ENCODE assay signal across 8 cellular contexts in the genomic region with DNA sequence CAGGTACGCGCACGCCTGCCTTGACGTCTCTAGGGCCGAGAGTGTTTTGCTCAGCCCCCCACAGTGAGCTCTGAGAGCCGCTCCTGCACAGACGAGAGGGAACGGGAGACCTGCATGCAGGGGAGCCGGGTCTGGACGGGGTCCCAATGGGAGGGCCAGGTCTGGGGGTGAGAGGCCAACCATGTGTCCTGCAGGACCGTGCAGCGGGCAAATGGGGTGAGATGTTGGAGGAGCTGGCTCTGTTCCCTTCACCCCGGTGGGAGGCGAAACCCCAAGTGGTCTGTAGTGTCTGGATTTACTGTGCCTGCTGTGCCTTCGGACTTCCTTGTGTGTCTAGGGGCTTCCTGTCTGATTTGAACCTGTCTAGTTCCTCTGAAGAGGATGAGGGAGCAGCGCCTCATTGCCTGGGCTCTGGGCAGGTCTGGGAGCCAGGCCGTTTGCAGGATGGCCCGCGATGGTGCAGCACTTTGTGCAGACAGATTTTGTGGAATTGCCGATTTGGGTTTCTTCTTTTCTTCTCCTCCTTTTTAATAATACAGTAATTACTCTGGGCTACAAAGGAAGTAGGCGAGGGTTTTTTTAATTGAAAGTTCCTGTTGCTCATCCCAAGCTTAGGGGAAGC. TPM values are rescaled to one million over a fixed set of nuclear protein-coding genes. Genes with fewer than 3 reads are reported as not detected.
DNase-seq lines count a peak whose midpoint lies in the region; ATAC-seq and TF ChIP-seq lines count a peak whose summit lies in the region.

No MANE protein-coding gene starts in this region.

- H3K27me3 ChIP-seq in SJSA1 (replicated peaks) (no peaks in the 10 kb centered on the region), gastrocnemius medialis (no peaks in the 10 kb centered on the region)

- in situ Hi-C loops in gastrocnemius medialis (cut with MboI; ENCODE audit: low sequenced_read_pairs in 4 of 4): no loop called here

- no peak for TF ChIP-seq POLR2A in gastrocnemius medialis (IDR thresholded peaks at IDR 0.05)

- no peak for ATAC-seq in gastrocnemius medialis
- no peak for ATAC-seq in GM18873 (IDR thresholded peaks at IDR 0.05; ENCODE audit: low FRiP score, unreplicated experiment)

- H3K9me3 ChIP-seq in SJSA1 (replicated peaks): no peaks in the 10 kb centered on the region
- no peaks in the 10 kb centered on the region for H3K9me3 ChIP-seq in gastrocnemius medialis

- H3K4me1 ChIP-seq in SJSA1 (replicated peaks): peaks cover 23% of the 10 kb centered on the region
- H3K4me1 ChIP-seq in gastrocnemius medialis: peaks cover 21 to 34% of the 10 kb centered on the region in 2 donors

- H3K36me3 ChIP-seq in SJSA1 (peaks cover 12% of the 10 kb centered on the region), gastrocnemius medialis (no peaks in the 10 kb centered on the region)

- no peak overlapping the region for H3K27ac ChIP-seq in SJSA1
- peak overlapping the region; percentile 81 to 98 (median 89) for H3K27ac ChIP-seq in gastrocnemius medialis

- no peak for TF ChIP-seq CTCF in fibroblast of mammary gland (conservative IDR thresholded peaks at IDR 0.05; ENCODE audit: control insufficient read depth, insufficient read depth, low read depth, low read length)
- no peak for TF ChIP-seq CTCF in gastrocnemius medialis (IDR thresholded peaks at IDR 0.05 in 4 of 5, conservative IDR thresholded peaks at IDR 0.05 in 1 of 5)

- H3K4me3 ChIP-seq in SJSA1: peak overlapping the region; percentile 99
- H3K4me3 ChIP-seq in fibroblast of mammary gland (ENCODE audit: control insufficient read depth, low read depth, low read length): peak overlapping the region; percentile 76
- peak overlapping the region; percentile 67 to 86 (median 76) for H3K4me3 ChIP-seq in gastrocnemius medialis

- DNase-seq in NCI-H1417 (lab: John Stamatoyannopoulos, UW): peak in 2 of 3 experiments; percentile 12 to 44
- no peak for DNase-seq in NCI-H1417 treated with DMSO at 0.1 percent for 48 hours (lab: John Stamatoyannopoulos, UW)
- no peak for DNase-seq in SJSA1 (ENCODE audit: low read depth in 1 of 2, low spot score in 2 of 2)
- DNase-seq in fibroblast of mammary gland (ENCODE audit: low read depth): no peak
- DNase-seq in gastrocnemius medialis: no peak
- DNase-seq in NCI-H526 (lab: John Stamatoyannopoulos, UW): no peak
- DNase-seq in SK-N-DZ (ENCODE audit: low spot score): no peak

- intact Hi-C loops in gastrocnemius medialis (cut with DNase I; ENCODE audit: low total_unique reads): no loop called here

RNA-seq across cellular contexts. Expression of a gene that starts 2.1 kb away (rescaled TPM):
- total RNA-seq in SJSA1 (2014; rRNA removed; shearing (Covaris generic)): 31.9 and 63.4 TPM in 2 replicates
- 10 to 100 TPM; 37.9 to 42.9 (median 38.1) TPM for total RNA-seq in gastrocnemius medialis
- 89.9 and 99.4 TPM in 2 replicates for polyA plus RNA-seq in SK-N-DZ (2014; cell fraction: cytosol; rRNA removed)
- polyA plus RNA-seq in SK-N-DZ (2014; cell fraction: nucleus; rRNA removed): 481 and 510 TPM in 2 replicates

RNA-seq across cellular contexts. Expression of a gene that starts 37.8 kb away (rescaled TPM):
- total RNA-seq in SJSA1 (2014; rRNA removed; shearing (Covaris generic)): 2.4 and 9.1 TPM in 2 replicates
- total RNA-seq in gastrocnemius medialis: 1 to 10 TPM; 2.1 to 3.6 (median 3.1) TPM
- 6.3 and 9.5 TPM in 2 replicates for polyA plus RNA-seq in SK-N-DZ (2014; cell fraction: cytosol; rRNA removed)
- polyA plus RNA-seq in SK-N-DZ (2014; cell fraction: nucleus; rRNA removed): 6.1 and 7.3 TPM in 2 replicates

RNA-seq across cellular contexts. Expression of a gene that starts 37.8 kb away (rescaled TPM):
- total RNA-seq in SJSA1 (2014; rRNA removed; shearing (Covaris generic)): 47.3 and 89.8 TPM in 2 replicates
- total RNA-seq in gastrocnemius medialis: 10 to 100 TPM; 18.8 to 38.4 (median 26.7) TPM
- 48.3 and 92.0 TPM in 2 replicates for polyA plus RNA-seq in SK-N-DZ (2014; cell fraction: cytosol; rRNA removed)
- polyA plus RNA-seq in SK-N-DZ (2014; cell fraction: nucleus; rRNA removed): 30.7 and 30.8 TPM in 2 replicates

RNA-seq across cellular contexts. Expression of a gene that starts 57.7 kb away (rescaled TPM):
- 91.9 and 101 TPM in 2 replicates for total RNA-seq in SJSA1 (2014; rRNA removed; shearing (Covaris generic))
- 10 to 100 TPM; 49.4 to 87.7 (median 70.8) TPM for total RNA-seq in gastrocnemius medialis
- polyA plus RNA-seq in SK-N-DZ (2014; cell fraction: cytosol; rRNA removed): 73.8 and 89.9 TPM in 2 replicates
- 197 and 240 TPM in 2 replicates for polyA plus RNA-seq in SK-N-DZ (2014; cell fraction: nucleus; rRNA removed)

Comparison
In these comparisons a context has a peak if more than half of its experiments do, and no peak if none do; other contexts are left out.
1. DNase-seq: peak in NCI-H1417 (2 of 3); none in NCI-H1417 treated with DMSO at 0.1 percent for 48 hours (single experiment), SJSA1 (0 of 2), fibroblast of mammary gland (single experiment), gastrocnemius medialis (0 of 2), NCI-H526 (0 of 2) and SK-N-DZ (single experiment).
2. Peak in every context shown above with its lines, with median percentiles within 50 percentile points of each other: H3K4me3 ChIP-seq.